ENCODE assay signal across 19 cellular contexts in genomic region chr3:158451405-158452045, GRCh38.
"Had no signal": no experiment of that assay in that cellular context is flagged by ENCODE, and none has a peak within 500 bp of the region (broad histone marks: within the 10 kb centered on the region; RNA-seq: fewer than 3 reads in every experiment).

No MANE protein-coding gene starts in this region.

- H3K27ac ChIP-seq: left lung, prostate gland, spleen, transverse colon had no signal

- H3K4me1 ChIP-seq: prostate gland, spleen, transverse colon had no signal

- H3K27me3 ChIP-seq: left lung, spleen, transverse colon had no signal

- ATAC-seq: activated CD8-positive, alpha-beta memory T cell treated with anti-CD3 and anti-CD28 coated beads, Interleukin-2, amount 10 ng/mL, durations not matched to agents 7 days and 5 days; left lung; sciatic nerve had no signal

- H3K36me3 Mint-ChIP-seq: brain had no signal

- H3K36me3 ChIP-seq: left lung, prostate gland, spleen, transverse colon had no signal

- H3K4me3 Mint-ChIP-seq: activated CD8-positive, alpha-beta memory T cell treated with anti-CD3 and anti-CD28 coated beads, Interleukin-2, amount 10 ng/mL, durations not matched to agents 7 days and 5 days; activated naive CD8-positive, alpha-beta T cell; activated T-cell treated with anti-CD3 and anti-CD28 coated beads, Interleukin-2, amount 50 U/mL, for 24 hours; brain; central memory CD8-positive, alpha-beta T cell; nephron had no signal

- H3K27ac Mint-ChIP-seq: activated CD8-positive, alpha-beta memory T cell treated with anti-CD3 and anti-CD28 coated beads, Interleukin-2, amount 10 ng/mL, durations not matched to agents 7 days and 5 days; activated naive CD8-positive, alpha-beta T cell; activated T-cell treated with anti-CD3 and anti-CD28 coated beads, Interleukin-2, amount 50 U/mL, for 24 hours; brain; nephron had no signal

- DNase-seq: activated CD4-positive, alpha-beta T cell treated with anti-CD3 and anti-CD28 coated beads, Interleukin-2, amount 50 U/mL, for 48 hours; activated CD8-positive, alpha-beta memory T cell treated with anti-CD3 and anti-CD28 coated beads, Interleukin-2, amount 10 ng/mL, durations not matched to agents 7 days and 5 days; activated effector memory CD4-positive, alpha-beta T cell treated with Interleukin-2 at 50 U/mL for 16 hours; activated T-cell treated with anti-CD3 and anti-CD28 coated beads, Interleukin-2, amount 50 U/mL, for 24 hours; amygdala; effector memory CD4-positive, alpha-beta T cell; islet precursor cell; left lung; spleen; stimulated activated CD4-positive, alpha-beta T cell treated with anti-CD3 and anti-CD28 coated beads, Interleukin-1b, Interleukin-23, amount 100 ng/mL, for 48 hours; stimulated activated naive CD4-positive, alpha-beta T cell; substantia nigra; transverse colon had no signal

- H3K4me3 ChIP-seq: left lung, prostate gland, spleen, transverse colon had no signal

- H3K9me3 Mint-ChIP-seq: activated T-cell treated with anti-CD3 and anti-CD28 coated beads, Interleukin-2, amount 50 U/mL, for 24 hours; brain; central memory CD8-positive, alpha-beta T cell; nephron had no signal

- H3K9me3 ChIP-seq: left lung, prostate gland, spleen, transverse colon had no signal

- H3K4me1 Mint-ChIP-seq: activated CD8-positive, alpha-beta memory T cell treated with anti-CD3 and anti-CD28 coated beads, Interleukin-2, amount 10 ng/mL, durations not matched to agents 7 days and 5 days; brain; central memory CD8-positive, alpha-beta T cell; nephron had no signal

- H3K27me3 Mint-ChIP-seq: activated CD8-positive, alpha-beta memory T cell treated with anti-CD3 and anti-CD28 coated beads, Interleukin-2, amount 10 ng/mL, durations not matched to agents 7 days and 5 days; activated naive CD8-positive, alpha-beta T cell; activated T-cell treated with anti-CD3 and anti-CD28 coated beads, Interleukin-2, amount 50 U/mL, for 24 hours; brain; central memory CD8-positive, alpha-beta T cell had no signal
